Comparison of ENCODE assay signal across 17 cellular contexts in genomic region chr17:82295472-82295814, GRCh38. TPM values are rescaled to one million over a fixed set of nuclear protein-coding genes. Genes with fewer than 3 reads are reported as not detected.
DNase-seq lines count a peak whose midpoint lies in the region; ATAC-seq and TF ChIP-seq lines count a peak whose summit lies in the region.
"Had no signal": no experiment of that assay in that cellular context is flagged by ENCODE, and none has a peak within 500 bp of the region (broad histone marks: within the 10 kb centered on the region; RNA-seq: fewer than 3 reads in every experiment).

No MANE protein-coding gene starts in this region.

- H3K4me2 ChIP-seq in HCT116 (ENCODE audit: low read length) = peak overlapping the region; percentile 8; the same call in 1 of the 2 replicates

- H3K4me3 Mint-ChIP-seq in T-helper 1 cell treated with Interleukin-12 subunit alpha and Interleukin-12 subunit beta and Interleukin-4 antibody, amounts not matched to agents 30 μg/mL and 1 μg/mL, for 36 hours = peak overlapping the region; percentile 52
- peak overlapping the region; percentile 26 for H3K4me3 Mint-ChIP-seq in central memory CD8-positive, alpha-beta T cell
- peak overlapping the region; percentile 14 for H3K4me3 Mint-ChIP-seq in neural crest cell

- H3K9ac ChIP-seq in HCT116 (ENCODE audit: low read length) = no peak overlapping the region

- no peaks in the 10 kb centered on the region for H4K20me1 ChIP-seq in HCT116 (ENCODE audit: insufficient read depth)

- no peaks in the 10 kb centered on the region for H3K27me3 Mint-ChIP-seq in T-helper 1 cell treated with Interleukin-12 subunit alpha and Interleukin-12 subunit beta and Interleukin-4 antibody, amounts not matched to agents 30 μg/mL and 1 μg/mL, for 36 hours (ENCODE audit: low read depth)
- no peaks in the 10 kb centered on the region for H3K27me3 Mint-ChIP-seq in central memory CD8-positive, alpha-beta T cell
- H3K27me3 Mint-ChIP-seq in neural crest cell (ENCODE audit: low read depth) = peaks cover 34% of the 10 kb centered on the region

- intact Hi-C loops in HCT116 (cut with micrococcal nuclease) = loop anchor here (10.0 kb wide), 1 partner anchor 261 kb away; the partner anchor contains the start of genes DCXR and RAC3
- intact Hi-C loops in posterior cingulate gyrus (cut with DNase I) = loop anchor here (10.0 kb wide), 1 partner anchor 51 kb away; no protein-coding TSS in a partner anchor

- POLR2A ChIA-PET in HCT116 (lab: Charles Lee) = interaction anchor here (1.7 to 2.1 kb wide), 2 partner anchors 30 to 38 kb away, joined by 4 read pairs; partner anchors contain the start of gene SECTM1

- DNase-seq in T-helper 1 cell = no peak
- no peak for DNase-seq in HCT116 (ENCODE audit: low read depth, low spot score)
- DNase-seq in central memory CD8-positive, alpha-beta T cell (ENCODE audit: low spot score in 2 of 2) = no peak
- no peak for DNase-seq in neural crest cell (ENCODE audit: low read depth, low spot score)
- DNase-seq in posterior cingulate gyrus = no peak
- DNase-seq in SJCRH30 = no peak
- DNase-seq: 8988T; activated CD4-positive, alpha-beta T cell treated with anti-CD3 and anti-CD28 coated beads for 48 hours; MG63; NCI-H2029; NCI-H524 treated with DMSO at 0.1 percent for 48 hours; PC-3; thyroid gland had no signal

- H3K9me3 ChIP-seq in HCT116 (ENCODE audit: control insufficient read depth in 1 of 2, insufficient read depth in 1 of 2, low read depth in 1 of 2, low read length in 2 of 2) (no peaks in the 10 kb centered on the region), SJCRH30 (replicated peaks) (no peaks in the 10 kb centered on the region)
- H3K9me3 ChIP-seq: gastroesophageal sphincter, MG63, thyroid gland had no signal

- CTCF ChIA-PET in HCT116 (lab: Charles Lee) = no interaction called here

- no peaks in the 10 kb centered on the region for H3K9me2 ChIP-seq in HCT116 (ENCODE audit: insufficient read depth)

- BruUV-seq in HCT116 (replicated peaks; lab: Mats Ljungman, UMichigan) = no TSS peak

- no peaks in the 10 kb centered on the region for H3K9me3 Mint-ChIP-seq in T-helper 1 cell treated with Interleukin-12 subunit alpha and Interleukin-12 subunit beta and Interleukin-4 antibody, amounts not matched to agents 30 μg/mL and 1 μg/mL, for 36 hours
- H3K9me3 Mint-ChIP-seq in central memory CD8-positive, alpha-beta T cell = no peaks in the 10 kb centered on the region
- no peaks in the 10 kb centered on the region for H3K9me3 Mint-ChIP-seq in neural crest cell

- ATAC-seq in HCT116 (no peak), HG03520 (IDR thresholded peaks at IDR 0.05; ENCODE audit: unreplicated experiment) (no peak)
- ATAC-seq in central memory CD8-positive, alpha-beta T cell (replicated peaks; ENCODE audit: extremely low read depth, poor library complexity, severe bottlenecking) = no peak
- ATAC-seq: gastroesophageal sphincter, PC-3 had no signal

- H3K27me3 ChIP-seq in HCT116 (ENCODE audit: insufficient read depth, low read length) (no peaks in the 10 kb centered on the region), SJCRH30 (no peaks in the 10 kb centered on the region)
- H3K27me3 ChIP-seq: gastroesophageal sphincter, MG63, thyroid gland had no signal

- no peak for TF ChIP-seq POLR2A in HCT116 (IDR thresholded peaks at IDR 0.05; ENCODE audit: borderline replicate concordance, extremely low read depth, insufficient read depth, insufficient read length)

- H3K36me3 ChIP-seq in HCT116 (ENCODE audit: control insufficient read depth in 1 of 2, insufficient read depth in 2 of 2, low read length in 2 of 2) (no peaks in the 10 kb centered on the region), SJCRH30 (no peaks in the 10 kb centered on the region)
- H3K36me3 ChIP-seq: gastroesophageal sphincter, thyroid gland had no signal

- no peak for TF ChIP-seq RAD21 in HCT116 (IDR thresholded peaks at IDR 0.05; ENCODE audit: low read depth)

- H3K4me1 Mint-ChIP-seq in T-helper 1 cell treated with Interleukin-12 subunit alpha and Interleukin-12 subunit beta and Interleukin-4 antibody, amounts not matched to agents 30 μg/mL and 1 μg/mL, for 36 hours (ENCODE audit: low read depth) = peaks cover 58% of the 10 kb centered on the region
- peaks cover 50% of the 10 kb centered on the region for H3K4me1 Mint-ChIP-seq in central memory CD8-positive, alpha-beta T cell
- peaks cover 24% of the 10 kb centered on the region for H3K4me1 Mint-ChIP-seq in neural crest cell

- peak overlapping the region; percentile 73 for H3K27ac Mint-ChIP-seq in T-helper 1 cell treated with Interleukin-12 subunit alpha and Interleukin-12 subunit beta and Interleukin-4 antibody, amounts not matched to agents 30 μg/mL and 1 μg/mL, for 36 hours
- H3K27ac Mint-ChIP-seq in central memory CD8-positive, alpha-beta T cell (ENCODE audit: low read depth) = no peak overlapping the region
- no peak overlapping the region for H3K27ac Mint-ChIP-seq in neural crest cell (ENCODE audit: unreplicated experiment)

- H2AFZ ChIP-seq in HCT116 (ENCODE audit: low read depth, low read length, poor library complexity, severe bottlenecking) = no peak overlapping the region

- H3K4me3 ChIP-seq in HCT116 (replicated peaks in 1 of 2; ENCODE audit: low read depth in 1 of 2, low read length in 2 of 2) = no peak overlapping the region
- H3K4me3 ChIP-seq in SJCRH30 = no peak overlapping the region
- H3K4me3 ChIP-seq: gastroesophageal sphincter, MG63, thyroid gland had no signal

- H3K27ac ChIP-seq in HCT116 (ENCODE audit: low read depth, low read length) (no peak overlapping the region), SJCRH30 (no peak overlapping the region)

- peaks cover 3% of the 10 kb centered on the region; the same call in 1 of the 2 replicates for H3K79me2 ChIP-seq in HCT116 (ENCODE audit: insufficient read depth, low read length)

- H3K36me3 Mint-ChIP-seq in T-helper 1 cell treated with Interleukin-12 subunit alpha and Interleukin-12 subunit beta and Interleukin-4 antibody, amounts not matched to agents 30 μg/mL and 1 μg/mL, for 36 hours (ENCODE audit: low read depth) = peaks cover 5% of the 10 kb centered on the region
- H3K36me3 Mint-ChIP-seq in central memory CD8-positive, alpha-beta T cell (ENCODE audit: insufficient read depth) = peaks cover 34% of the 10 kb centered on the region
- H3K36me3 Mint-ChIP-seq in neural crest cell (ENCODE audit: low read depth) = no peaks in the 10 kb centered on the region

- RAD21 ChIA-PET in HCT116 (lab: Charles Lee; ENCODE audit: low non-redundant PET in 1 of 2, low total read pairs in 2 of 2, uncharacterized antibody in 2 of 2, unreplicated experiment in 2 of 2) = no interaction called here

- H3K4me1 ChIP-seq in HCT116 (ENCODE audit: control insufficient read depth in 1 of 2, insufficient read depth in 2 of 2, low read length in 2 of 2) = peaks cover 33 to 54% of the 10 kb centered on the region in 2 experiments
- peaks cover 17% of the 10 kb centered on the region for H3K4me1 ChIP-seq in SJCRH30

- no peak for TF ChIP-seq CTCF in HCT116 (IDR thresholded peaks at IDR 0.05 in 2 of 3, conservative IDR thresholded peaks at IDR 0.05 in 1 of 3; ENCODE audit: borderline replicate concordance in 1 of 3, insufficient read depth in 1 of 3, low read depth in 2 of 3, low read length in 2 of 3)
- TF ChIP-seq CTCF in neural crest cell (conservative IDR thresholded peaks at IDR 0.05) = no peak

TF ChIP-seq in HCT116, 20 proteins besides CTCF, POLR2A, EP300 and RAD21 (continues in another document):
- TF ChIP-seq, protein P1, sequence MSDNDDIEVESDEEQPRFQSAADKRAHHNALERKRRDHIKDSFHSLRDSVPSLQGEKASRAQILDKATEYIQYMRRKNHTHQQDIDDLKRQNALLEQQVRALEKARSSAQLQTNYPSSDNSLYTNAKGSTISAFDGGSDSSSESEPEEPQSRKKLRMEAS (IDR thresholded peaks at IDR 0.05) = no peak
- TF ChIP-seq SP1 (IDR thresholded peaks at IDR 0.05; ENCODE audit: low read depth) (no peak), ELF1 (IDR thresholded peaks at IDR 0.05; ENCODE audit: borderline replicate concordance, low read depth) (no peak), FOSL1 (IDR thresholded peaks at IDR 0.05; ENCODE audit: low read depth) (no peak), JUND (IDR thresholded peaks at IDR 0.05) (no peak), POLR2AphosphoS5 (IDR thresholded peaks at IDR 0.05; ENCODE audit: low read depth, low read length) (no peak), CEBPB (IDR thresholded peaks at IDR 0.05; ENCODE audit: low read depth) (no peak), YY1 (IDR thresholded peaks at IDR 0.05; ENCODE audit: extremely low read depth, insufficient replicate concordance, low read depth, low read length) (no peak), ZFX (IDR thresholded peaks at IDR 0.05) (no peak), SRF (IDR thresholded peaks at IDR 0.05; ENCODE audit: low read depth) (no peak)

RNA-seq across cellular contexts. Expression of gene CSNK1D, which starts 21.9 kb away (rescaled TPM):
- total RNA-seq in HCT116 (2021; ENCODE audit: unreplicated experiment) = 176 TPM
- polyA plus RNA-seq in HCT116 (2012) = 184 and 197 TPM in 2 replicates
- 163 and 165 TPM in 2 replicates for total RNA-seq in neural crest cell
- 70.5 and 88.7 TPM in 2 replicates for total RNA-seq in SJCRH30 (2014; rRNA removed; shearing (Covaris generic))

RNA-seq across cellular contexts. Expression of gene CD7, which starts 22.0 kb away (rescaled TPM):
- total RNA-seq in HCT116 (2021; ENCODE audit: unreplicated experiment) (0.61 TPM), neural crest cell (not detected in 2 replicates)
- polyA plus RNA-seq in HCT116 (2012) = 0.08 and 0.39 TPM in 2 replicates
- 4.8 and 6.3 TPM in 2 replicates for total RNA-seq in SJCRH30 (2014; rRNA removed; shearing (Covaris generic))
- total RNA-seq: pulmonary artery endothelial cell had no signal

RNA-seq across cellular contexts. Expression of gene SECTM1, which starts 38.1 kb away (rescaled TPM):
- 6.8 TPM for total RNA-seq in HCT116 (2021; ENCODE audit: unreplicated experiment)
- polyA plus RNA-seq in HCT116 (2012) = 6.8 and 8.8 TPM in 2 replicates
- total RNA-seq in neural crest cell = not detected in 2 replicates
- 0.36 and 1.1 TPM in 2 replicates for total RNA-seq in SJCRH30 (2014; rRNA removed; shearing (Covaris generic))
